ENCODE assay signal across 8 cellular contexts in genomic region chr5:36444582-36444999, GRCh38.
DNase-seq lines count a peak whose midpoint lies in the region; ATAC-seq and TF ChIP-seq lines count a peak whose summit lies in the region.

No MANE protein-coding gene starts in this region.

- H4K8ac ChIP-seq in mesendoderm (ENCODE audit: low read depth, low read length), result no peak overlapping the region

- H3K4me1 Mint-ChIP-seq in activated T-cell treated with anti-CD3 and anti-CD28 coated beads, Interleukin-2, amount 50 U/mL, for 24 hours (ENCODE audit: low read depth), result no peaks in the 10 kb centered on the region
- H3K4me1 Mint-ChIP-seq in naive thymus-derived CD8-positive, alpha-beta T cell, result no peaks in the 10 kb centered on the region

- no peak overlapping the region for H2BK120ac ChIP-seq in mesendoderm (ENCODE audit: low read depth, low read length)

- no peak overlapping the region for H3K56ac ChIP-seq in mesendoderm (ENCODE audit: low read length)

- WGBS in mesendoderm (ENCODE audit: extremely low coverage, insufficient coverage, low lambda C conversion rate), result no CpG with 5 or more reads among the region's 6 CpGs

- TF ChIP-seq CTCF in epithelial cell of esophagus (IDR thresholded peaks at IDR 0.05; ENCODE audit: insufficient read depth, low read depth, low read length, missing control alignments), result no peak

- H3K23ac ChIP-seq in mesendoderm (ENCODE audit: low read length), result no peak overlapping the region

- no peak for DNase-seq in Right ventricle myocardium inferior (ENCODE audit: missing footprints)
- no peak for DNase-seq in cardiac septum (ENCODE audit: low spot score)
- peak; percentile 80 for DNase-seq in epithelial cell of esophagus (ENCODE audit: low read depth)
- no peak for DNase-seq in mesendoderm
- no peak for DNase-seq in activated T-cell treated with anti-CD3 and anti-CD28 coated beads, Interleukin-2, amount 50 U/mL, for 24 hours
- DNase-seq in naive thymus-derived CD8-positive, alpha-beta T cell, result no peak

- no peak overlapping the region for H3K27ac Mint-ChIP-seq in activated T-cell treated with anti-CD3 and anti-CD28 coated beads, Interleukin-2, amount 50 U/mL, for 24 hours
- no peak overlapping the region for H3K27ac Mint-ChIP-seq in naive thymus-derived CD8-positive, alpha-beta T cell

- H3K4me1 ChIP-seq in mesendoderm (ENCODE audit: control insufficient read depth, low read depth, low read length), result peaks cover 2% of the 10 kb centered on the region

- no peak overlapping the region for H3K9ac ChIP-seq in mesendoderm (ENCODE audit: low read length)

- no peak overlapping the region for H2BK15ac ChIP-seq in mesendoderm (replicated peaks; ENCODE audit: low read depth)

- H3K36me3 Mint-ChIP-seq in activated T-cell treated with anti-CD3 and anti-CD28 coated beads, Interleukin-2, amount 50 U/mL, for 24 hours (ENCODE audit: low read depth), result no peaks in the 10 kb centered on the region
- no peaks in the 10 kb centered on the region for H3K36me3 Mint-ChIP-seq in naive thymus-derived CD8-positive, alpha-beta T cell

- intact Hi-C loops in Right ventricle myocardium inferior (cut with DNase I), result no loop called here
- intact Hi-C loops in cardiac septum (cut with DNase I), result no loop called here

- ATAC-seq in Right ventricle myocardium inferior, result peak; percentile 46
- no peak for ATAC-seq in HG02973 (IDR thresholded peaks at IDR 0.05; ENCODE audit: unreplicated experiment)
- no peak for ATAC-seq in GM21786 (IDR thresholded peaks at IDR 0.05; ENCODE audit: unreplicated experiment)
- ATAC-seq in naive thymus-derived CD8-positive, alpha-beta T cell, result no peak

- no peaks in the 10 kb centered on the region for H3K79me2 ChIP-seq in mesendoderm (ENCODE audit: control insufficient read depth, insufficient read depth, low read length)

- no peaks in the 10 kb centered on the region for H3K9me3 Mint-ChIP-seq in activated T-cell treated with anti-CD3 and anti-CD28 coated beads, Interleukin-2, amount 50 U/mL, for 24 hours
- no peaks in the 10 kb centered on the region for H3K9me3 Mint-ChIP-seq in naive thymus-derived CD8-positive, alpha-beta T cell

- peak overlapping the region; percentile 13 for H3K18ac ChIP-seq in mesendoderm (ENCODE audit: low read length)

- POLR2A ChIA-PET in naive thymus-derived CD8-positive, alpha-beta T cell (lab: Charles Lee), result no interaction called here

- H3K27ac ChIP-seq in mesendoderm (ENCODE audit: low read depth, low read length), result no peak overlapping the region

- H2AK5ac ChIP-seq in mesendoderm (ENCODE audit: low read length), result no peak overlapping the region

- H3K4ac ChIP-seq in mesendoderm (ENCODE audit: low read depth, low read length), result no peak overlapping the region

- peaks cover 11% of the 10 kb centered on the region for H3K27me3 Mint-ChIP-seq in activated T-cell treated with anti-CD3 and anti-CD28 coated beads, Interleukin-2, amount 50 U/mL, for 24 hours
- peaks cover 0 to 14% (median 2%) of the 10 kb centered on the region in 5 donors for H3K27me3 Mint-ChIP-seq in naive thymus-derived CD8-positive, alpha-beta T cell

- H2BK5ac ChIP-seq in mesendoderm (ENCODE audit: low read length), result no peak overlapping the region

- no peak overlapping the region for H3K4me3 Mint-ChIP-seq in activated T-cell treated with anti-CD3 and anti-CD28 coated beads, Interleukin-2, amount 50 U/mL, for 24 hours
- H3K4me3 Mint-ChIP-seq in naive thymus-derived CD8-positive, alpha-beta T cell, result no peak overlapping the region

- H4K5ac ChIP-seq in mesendoderm (ENCODE audit: low read length), result no peak overlapping the region

- H3K4me2 ChIP-seq in mesendoderm (ENCODE audit: low read length), result no peak overlapping the region

- H3K79me1 ChIP-seq in mesendoderm (ENCODE audit: low read length), result no peaks in the 10 kb centered on the region

- H3K4me3 ChIP-seq in epithelial cell of esophagus (ENCODE audit: low read length) (no peak overlapping the region), mesendoderm (ENCODE audit: low read length) (no peak overlapping the region)

- H3K36me3 ChIP-seq in mesendoderm (ENCODE audit: control insufficient read depth, insufficient read depth, low read length), result no peaks in the 10 kb centered on the region

- no peaks in the 10 kb centered on the region for H3K27me3 ChIP-seq in mesendoderm (ENCODE audit: insufficient read depth, low read length, poor library complexity)
